In the genomic region with DNA sequence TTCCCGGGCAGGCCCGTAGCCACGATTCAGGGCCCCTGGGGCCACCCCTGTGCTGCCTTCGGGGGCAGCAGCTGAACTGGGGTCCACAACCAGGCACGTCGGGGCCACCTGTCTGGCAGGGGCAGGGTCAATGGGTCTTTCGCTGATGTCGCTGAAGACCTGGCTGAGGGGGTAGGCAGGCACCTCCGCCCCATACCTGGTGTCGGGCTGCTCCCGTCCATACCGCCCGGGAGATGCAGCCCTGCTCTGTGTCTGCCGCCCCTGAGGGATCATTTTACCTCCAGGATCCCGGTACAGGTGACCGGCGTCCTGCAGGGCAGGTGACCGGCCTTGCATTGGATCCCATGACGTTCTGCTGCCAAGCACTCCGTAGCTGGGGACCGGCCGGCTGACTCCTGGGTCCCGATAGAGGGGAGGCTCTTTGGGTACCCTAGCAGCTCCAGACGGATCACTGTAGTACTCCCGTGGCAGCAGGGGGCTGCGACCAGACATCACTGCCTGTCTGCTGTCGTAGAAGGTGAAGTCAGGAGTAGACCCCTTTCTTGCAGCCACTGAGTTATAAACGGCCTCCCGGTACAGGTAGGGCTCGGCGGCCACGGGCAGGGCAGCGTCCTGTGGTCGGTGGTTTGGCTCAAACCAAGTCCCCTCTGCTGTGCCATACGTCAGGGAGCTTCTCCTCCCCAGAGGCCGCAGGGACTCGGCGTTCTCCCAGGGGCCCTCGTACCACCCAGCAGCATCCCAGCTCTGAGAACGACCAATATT, we compare ENCODE assay signal across 20 cellular contexts.
"Had no signal": no experiment of that assay in that cellular context is flagged by ENCODE, and none has a peak within 500 bp of the region (broad histone marks: within the 10 kb centered on the region; RNA-seq: fewer than 3 reads in every experiment).

No MANE protein-coding gene starts in this region.

- H3K4me1 ChIP-seq: uterus had no signal

- H3K9me3 ChIP-seq: colonic mucosa, spleen, uterus had no signal

- H3K27ac ChIP-seq: colonic mucosa, SK-N-MC, spleen, uterus had no signal

- H3K9me3 Mint-ChIP-seq: activated naive CD4-positive, alpha-beta T cell treated with anti-CD3 and anti-CD28 coated beads, Interleukin-2, amount 10 ng/mL, durations not matched to agents 7 days and 5 days; activated T-helper 2 cell treated with anti-CD3 and anti-CD28 coated beads, Interferon-gamma antibody, Interleukin-2, Interleukin-4, amounts not matched to agents 10 μg/mL and 5 μg/mL and 100 μg/mL, durations not matched to agents 14 hours and 24 hours and 36 hours; natural killer cell; stimulated activated naive CD8-positive, alpha-beta T cell treated with anti-CD3 and anti-CD28 coated beads, Interleukin-15, amount 100 ng/mL, for 72 hours had no signal

- DNase-seq: activated CD4-positive, alpha-beta T cell treated with anti-CD3 and anti-CD28 coated beads for 1 hour; activated CD4-positive, alpha-beta T cell treated with anti-CD3 and anti-CD28 coated beads, Interleukin-2, amount 50 U/mL, for 48 hours; activated naive CD4-positive, alpha-beta T cell treated with anti-CD3 and anti-CD28 coated beads, Interleukin-2, amount 10 ng/mL, durations not matched to agents 7 days and 5 days; activated T-cell treated with anti-CD3 and anti-CD28 coated beads, Interleukin-2, amount 50 U/mL, for 1 hour; colonic mucosa; effector CD4-positive, alpha-beta T cell; foreskin fibroblast; glutamatergic neuron; mammary epithelial cell; natural killer cell; occipital lobe; spleen; stimulated activated CD4-positive, alpha-beta T cell treated with anti-CD3 and anti-CD28 coated beads, Interleukin-1b, Interleukin-23, amount 100 ng/mL, for 48 hours; stimulated activated naive CD8-positive, alpha-beta T cell treated with anti-CD3 and anti-CD28 coated beads, Interleukin-15, amount 100 ng/mL, for 72 hours; T-helper 9 cell; uterus had no signal

- H3K27me3 ChIP-seq: cardiac muscle cell, colonic mucosa, uterus had no signal

- H3K27ac Mint-ChIP-seq: activated naive CD4-positive, alpha-beta T cell treated with anti-CD3 and anti-CD28 coated beads, Interleukin-2, amount 10 ng/mL, durations not matched to agents 7 days and 5 days; activated T-helper 2 cell treated with anti-CD3 and anti-CD28 coated beads, Interferon-gamma antibody, Interleukin-2, Interleukin-4, amounts not matched to agents 10 μg/mL and 5 μg/mL and 100 μg/mL, durations not matched to agents 14 hours and 24 hours and 36 hours; stimulated activated naive CD8-positive, alpha-beta T cell treated with anti-CD3 and anti-CD28 coated beads, Interleukin-15, amount 100 ng/mL, for 72 hours had no signal

- H3K27me3 Mint-ChIP-seq: activated naive CD4-positive, alpha-beta T cell treated with anti-CD3 and anti-CD28 coated beads, Interleukin-2, amount 10 ng/mL, durations not matched to agents 7 days and 5 days; progenitor cell of endocrine pancreas; stimulated activated naive CD8-positive, alpha-beta T cell treated with anti-CD3 and anti-CD28 coated beads, Interleukin-15, amount 100 ng/mL, for 72 hours had no signal

- ATAC-seq: natural killer cell had no signal

- H3K36me3 Mint-ChIP-seq: activated naive CD4-positive, alpha-beta T cell treated with anti-CD3 and anti-CD28 coated beads, Interleukin-2, amount 10 ng/mL, durations not matched to agents 7 days and 5 days; natural killer cell had no signal

- H3K4me3 ChIP-seq: cardiac muscle cell, colonic mucosa, SK-N-MC, spleen, uterus had no signal

- H3K4me3 Mint-ChIP-seq: activated naive CD4-positive, alpha-beta T cell treated with anti-CD3 and anti-CD28 coated beads, Interleukin-2, amount 10 ng/mL, durations not matched to agents 7 days and 5 days; natural killer cell; stimulated activated naive CD8-positive, alpha-beta T cell treated with anti-CD3 and anti-CD28 coated beads, Interleukin-15, amount 100 ng/mL, for 72 hours had no signal

- H3K4me1 Mint-ChIP-seq: activated naive CD4-positive, alpha-beta T cell treated with anti-CD3 and anti-CD28 coated beads, Interleukin-2, amount 10 ng/mL, durations not matched to agents 7 days and 5 days; stimulated activated naive CD8-positive, alpha-beta T cell treated with anti-CD3 and anti-CD28 coated beads, Interleukin-15, amount 100 ng/mL, for 72 hours had no signal

- H3K36me3 ChIP-seq: uterus had no signal
